Comparison of ENCODE assay signal across 11 cellular contexts in genomic region chr10:112227331-112227961, GRCh38. TPM values are rescaled to one million over a fixed set of nuclear protein-coding genes. Genes with fewer than 3 reads are reported as not detected.
DNase-seq lines count a peak whose midpoint lies in the region; ATAC-seq and TF ChIP-seq lines count a peak whose summit lies in the region.
"Had no signal": no experiment of that assay in that cellular context is flagged by ENCODE, and none has a peak within 500 bp of the region (broad histone marks: within the 10 kb centered on the region; RNA-seq: fewer than 3 reads in every experiment).

No MANE protein-coding gene starts in this region.

- no peak for ATAC-seq in GM19455 (IDR thresholded peaks at IDR 0.05; ENCODE audit: unreplicated experiment)
- ATAC-seq: activated CD8-positive, alpha-beta memory T cell treated with anti-CD3 and anti-CD28 coated beads, Interleukin-2, amount 10 ng/mL, durations not matched to agents 7 days and 5 days had no signal

- no peak for TF ChIP-seq CTCF in astrocyte of the spinal cord (IDR thresholded peaks at IDR 0.05; ENCODE audit: low read depth, low read length)

- no peaks in the 10 kb centered on the region for H3K27me3 ChIP-seq in MG63

- DNase-seq in DMS79 (lab: John Stamatoyannopoulos, UW) (peak; percentile 38), MG63 (peak; percentile 26), astrocyte of the spinal cord (ENCODE audit: low read depth, low spot score) (peak; percentile 33), myocyte (ENCODE audit: low read depth) (peak; percentile 22), COLO668 (lab: John Stamatoyannopoulos, UW; ENCODE audit: unreplicated experiment) (no peak), activated gamma-delta T cell (lab: John Stamatoyannopoulos, UW) (no peak)
- no peak for DNase-seq in activated naive CD4-positive, alpha-beta T cell treated with Interleukin-2 at 50 U/mL for 16 hours
- DNase-seq: activated CD8-positive, alpha-beta memory T cell treated with anti-CD3 and anti-CD28 coated beads, Interleukin-2, amount 10 ng/mL, durations not matched to agents 7 days and 5 days; amniotic stem cell; Caco-2 had no signal

- H3K36me3 ChIP-seq in MG63: no peaks in the 10 kb centered on the region

- no peaks in the 10 kb centered on the region for H3K9me3 ChIP-seq in MG63
- H3K9me3 ChIP-seq: Caco-2 had no signal

- in situ Hi-C loops in astrocyte of the spinal cord (cut with HindIII; ENCODE audit: low sequenced_read_pairs): no loop called here

- no peak overlapping the region for H3K4me3 ChIP-seq in MG63
- no peak overlapping the region for H3K4me3 ChIP-seq in astrocyte of the spinal cord (ENCODE audit: low read depth, low read length)

RNA-seq across cellular contexts. Expression of gene GPAM, which starts 43.9 kb away (rescaled TPM):
- 4.4 and 7.3 TPM in 2 replicates for total RNA-seq in MG63 (2014; rRNA removed; shearing (Covaris generic); ENCODE audit: low replicate concordance)
- 10.5 and 11.9 TPM in 2 replicates for total RNA-seq in myocyte
- polyA plus RNA-seq in myocyte (2012): 3.8 TPM

RNA-seq across cellular contexts. Expression of gene TECTB, which starts 55.8 kb away (rescaled TPM):
- total RNA-seq in MG63 (2014; rRNA removed; shearing (Covaris generic); ENCODE audit: low replicate concordance): not detected in 2 replicates
- total RNA-seq in myocyte: 0.05 TPM in 1 of 2 replicates, not detected in the other
- not detected for polyA plus RNA-seq in myocyte (2012)
- total RNA-seq: activated CD8-positive, alpha-beta memory T cell treated with anti-CD3 and anti-CD28 coated beads, Interleukin-2, amount 10 ng/mL, durations not matched to agents 7 days and 5 days had no signal

Comparison
In these comparisons a context has a peak if more than half of its experiments do, and no peak if none do; other contexts are left out.
1. DNase-seq: peak in DMS79 (single experiment), MG63 (single experiment), astrocyte of the spinal cord (single experiment) and myocyte (single experiment); none in COLO668 (single experiment), activated gamma-delta T cell (single experiment) and activated naive CD4-positive, alpha-beta T cell treated with Interleukin-2 at 50 U/mL for 16 hours (single experiment).